In the genomic region with DNA sequence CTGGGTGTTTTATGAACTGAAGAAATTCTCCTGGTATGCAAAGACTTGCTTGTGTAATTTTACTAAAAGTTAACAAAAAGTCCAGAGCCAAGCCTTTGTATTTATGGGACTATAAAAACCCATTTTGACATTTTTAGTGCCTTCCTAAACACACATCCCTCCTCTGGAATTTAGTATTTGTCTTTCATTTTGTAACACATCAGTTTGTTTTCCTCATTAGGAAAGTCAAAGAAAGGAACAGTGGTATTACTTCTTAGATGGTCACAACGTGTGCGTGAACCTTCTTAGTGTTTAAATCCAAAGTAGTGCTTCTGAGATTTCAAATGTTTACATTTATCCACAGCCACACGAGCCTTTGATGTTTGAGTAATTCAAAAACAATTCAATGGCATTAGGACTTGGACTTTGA, we compare ENCODE assay signal across 25 cellular contexts.
A peak's percentile ranks its signal among the peaks of the same experiment; 100 is the strongest.
DNase-seq lines count a peak whose midpoint lies in the region; ATAC-seq, FAIRE-seq and TF ChIP-seq lines count a peak whose summit lies in the region.
"Had no signal": no experiment of that assay in that cellular context is flagged by ENCODE, and none has a peak within 500 bp of the region (broad histone marks: within the 10 kb centered on the region; RNA-seq: fewer than 3 reads in every experiment).

No MANE protein-coding gene starts in this region.

- peaks cover 5 to 17% (median 9%) of the 10 kb centered on the region in 3 donors for H3K27me3 ChIP-seq in stomach
- H3K27me3 ChIP-seq in aorta (ENCODE audit: control insufficient read depth in 1 of 2, insufficient read depth in 2 of 2, low read length in 1 of 2): no peaks in the 10 kb centered on the region

- DNase-seq in H54 (ENCODE audit: insufficient read length, low spot score) (no peak), iris pigment epithelial cell (ENCODE audit: low read depth) (peak; percentile 57), type B pancreatic cell (ENCODE audit: extremely low spot score, unreplicated experiment) (no peak), stomach (no peak), lower leg skin (ENCODE audit: low spot score in 2 of 2) (no peak), aorta (no peak)
- no peak for DNase-seq in stimulated activated effector memory CD8-positive, alpha-beta T cell treated with anti-CD3 and anti-CD28 coated beads, Interleukin-12 subunit alpha, Interleukin-12 subunit beta, amount 100 ng/mL, for 72 hours (ENCODE audit: low spot score in 2 of 2)
- DNase-seq: activated CD4-positive, alpha-beta memory T cell treated with anti-CD3 and anti-CD28 coated beads for 36 hours; activated CD4-positive, CD25-positive, alpha-beta regulatory T cell; activated effector memory CD4-positive, alpha-beta T cell treated with Interleukin-2 at 50 U/mL for 16 hours; activated naive CD8-positive, alpha-beta T cell treated with anti-CD3 and anti-CD28 coated beads, Interleukin-2, amount 10 ng/mL, durations not matched to agents 7 days and 5 days; CD4-positive, alpha-beta memory T cell; DMS153; GF-D8; hippocampal formation; left ventricle myocardium superior; NCI-H82; T1000; upper lobe of left lung had no signal

- ATAC-seq in stimulated activated effector memory CD8-positive, alpha-beta T cell treated with anti-CD3 and anti-CD28 coated beads, Interleukin-12 subunit alpha, Interleukin-12 subunit beta, amount 100 ng/mL, for 72 hours: no peak
- no peak for ATAC-seq in aorta (ENCODE audit: low FRiP score)
- ATAC-seq: left ventricle myocardium superior had no signal

- TF ChIP-seq POLR2A in H54 (IDR thresholded peaks at IDR 0.05; ENCODE audit: low read depth, low read length) (no peak), stomach (IDR thresholded peaks at IDR 0.05) (no peak), lower leg skin (IDR thresholded peaks at IDR 0.05) (no peak)

- no peaks in the 10 kb centered on the region for H3K36me3 ChIP-seq in stomach
- H3K36me3 ChIP-seq in aorta (ENCODE audit: control insufficient read depth in 1 of 2, insufficient read depth in 2 of 2, low read length in 1 of 2): no peaks in the 10 kb centered on the region
- H3K36me3 ChIP-seq: neutrophil, prostate gland, upper lobe of left lung had no signal

- no peaks in the 10 kb centered on the region for H3K9me3 Mint-ChIP-seq in type B pancreatic cell
- H3K9me3 Mint-ChIP-seq in stimulated activated effector memory CD8-positive, alpha-beta T cell treated with anti-CD3 and anti-CD28 coated beads, Interleukin-12 subunit alpha, Interleukin-12 subunit beta, amount 100 ng/mL, for 72 hours: no peaks in the 10 kb centered on the region
- H3K9me3 Mint-ChIP-seq: activated CD4-positive, alpha-beta memory T cell treated with anti-CD3 and anti-CD28 coated beads for 36 hours; activated naive CD8-positive, alpha-beta T cell treated with anti-CD3 and anti-CD28 coated beads, Interleukin-2, amount 10 ng/mL, durations not matched to agents 7 days and 5 days; CD4-positive, alpha-beta memory T cell had no signal

- peaks cover 16% of the 10 kb centered on the region for H3K27me3 Mint-ChIP-seq in type B pancreatic cell

- intact Hi-C loops in stomach (cut with DNase I; ENCODE audit: low total_unique reads) (no loop called here), lower leg skin (cut with DNase I; ENCODE audit: low total_unique reads) (no loop called here), aorta (cut with DNase I) (no loop called here)

- H3K4me1 ChIP-seq in stomach: peaks cover 0 to 10% (median 8%) of the 10 kb centered on the region in 4 donors
- H3K4me1 ChIP-seq in aorta (ENCODE audit: control insufficient read depth in 1 of 2, insufficient read depth in 2 of 2, low read length in 2 of 2): no peaks in the 10 kb centered on the region
- H3K4me1 ChIP-seq: prostate gland had no signal

- H3K27ac Mint-ChIP-seq in type B pancreatic cell: peak overlapping the region; percentile 32
- no peak overlapping the region for H3K27ac Mint-ChIP-seq in stimulated activated effector memory CD8-positive, alpha-beta T cell treated with anti-CD3 and anti-CD28 coated beads, Interleukin-12 subunit alpha, Interleukin-12 subunit beta, amount 100 ng/mL, for 72 hours
- H3K27ac Mint-ChIP-seq: activated CD4-positive, alpha-beta memory T cell treated with anti-CD3 and anti-CD28 coated beads for 36 hours; activated naive CD8-positive, alpha-beta T cell treated with anti-CD3 and anti-CD28 coated beads, Interleukin-2, amount 10 ng/mL, durations not matched to agents 7 days and 5 days; brain; CD4-positive, alpha-beta memory T cell had no signal

- TF ChIP-seq EP300 in stomach (IDR thresholded peaks at IDR 0.05): no peak

- H3K4me1 Mint-ChIP-seq in type B pancreatic cell (ENCODE audit: unreplicated experiment): peaks cover 3% of the 10 kb centered on the region
- H3K4me1 Mint-ChIP-seq in stimulated activated effector memory CD8-positive, alpha-beta T cell treated with anti-CD3 and anti-CD28 coated beads, Interleukin-12 subunit alpha, Interleukin-12 subunit beta, amount 100 ng/mL, for 72 hours: no peaks in the 10 kb centered on the region

- H3K9me3 ChIP-seq in stomach (no peaks in the 10 kb centered on the region), aorta (ENCODE audit: control insufficient read depth, low read length) (no peaks in the 10 kb centered on the region)
- H3K9me3 ChIP-seq: neutrophil, prostate gland, upper lobe of left lung had no signal

- peak; percentile 94 for FAIRE-seq in H54 (lab: Jason Lieb, UNC)
- FAIRE-seq: frontal cortex, H1 had no signal

- no peak overlapping the region for H3K4me3 Mint-ChIP-seq in type B pancreatic cell
- no peak overlapping the region for H3K4me3 Mint-ChIP-seq in stimulated activated effector memory CD8-positive, alpha-beta T cell treated with anti-CD3 and anti-CD28 coated beads, Interleukin-12 subunit alpha, Interleukin-12 subunit beta, amount 100 ng/mL, for 72 hours
- H3K4me3 Mint-ChIP-seq: activated CD4-positive, alpha-beta memory T cell treated with anti-CD3 and anti-CD28 coated beads for 36 hours; activated naive CD8-positive, alpha-beta T cell treated with anti-CD3 and anti-CD28 coated beads, Interleukin-2, amount 10 ng/mL, durations not matched to agents 7 days and 5 days; brain; CD4-positive, alpha-beta memory T cell had no signal

- 18 to 30% (median 20%) methylated on average over 3 of the region's 3 CpGs for WGBS in stomach, 5 donors
- 52 to 57% methylated on average over 3 of the region's 3 CpGs for WGBS in lower leg skin, 2 donors
- WGBS in aorta, 2 donors: 37 to 40% methylated on average over 3 of the region's 3 CpGs

- 0 out of 2 replicates have a peak overlapping the region, but pooled peaks have one; percentile 10 for H3K4me3 ChIP-seq in WI38 (ENCODE audit: low read depth, low read length)
- H3K4me3 ChIP-seq in stomach: no peak overlapping the region
- H3K4me3 ChIP-seq in lower leg skin (ENCODE audit: low read depth, poor library complexity, severe bottlenecking): no peak overlapping the region
- H3K4me3 ChIP-seq in aorta (ENCODE audit: low read length in 2 of 2): no peak overlapping the region
- H3K4me3 ChIP-seq: prostate gland, upper lobe of left lung had no signal

- no peak overlapping the region for H3K27ac ChIP-seq in stomach
- H3K27ac ChIP-seq in aorta (ENCODE audit: low read depth in 1 of 2, low read length in 2 of 2): no peak overlapping the region
- H3K27ac ChIP-seq: neutrophil, upper lobe of left lung had no signal

- H3K36me3 Mint-ChIP-seq in type B pancreatic cell: no peaks in the 10 kb centered on the region
- no peaks in the 10 kb centered on the region for H3K36me3 Mint-ChIP-seq in stimulated activated effector memory CD8-positive, alpha-beta T cell treated with anti-CD3 and anti-CD28 coated beads, Interleukin-12 subunit alpha, Interleukin-12 subunit beta, amount 100 ng/mL, for 72 hours
- H3K36me3 Mint-ChIP-seq: activated CD4-positive, alpha-beta memory T cell treated with anti-CD3 and anti-CD28 coated beads for 36 hours; activated naive CD8-positive, alpha-beta T cell treated with anti-CD3 and anti-CD28 coated beads, Interleukin-2, amount 10 ng/mL, durations not matched to agents 7 days and 5 days; brain had no signal

- TF ChIP-seq CTCF in WI38 (IDR thresholded peaks at IDR 0.05; ENCODE audit: low read depth, low read length) (no peak), type B pancreatic cell (conservative IDR thresholded peaks at IDR 0.05) (no peak), stomach (IDR thresholded peaks at IDR 0.05) (no peak), lower leg skin (IDR thresholded peaks at IDR 0.05) (no peak)
